In the genomic region with DNA sequence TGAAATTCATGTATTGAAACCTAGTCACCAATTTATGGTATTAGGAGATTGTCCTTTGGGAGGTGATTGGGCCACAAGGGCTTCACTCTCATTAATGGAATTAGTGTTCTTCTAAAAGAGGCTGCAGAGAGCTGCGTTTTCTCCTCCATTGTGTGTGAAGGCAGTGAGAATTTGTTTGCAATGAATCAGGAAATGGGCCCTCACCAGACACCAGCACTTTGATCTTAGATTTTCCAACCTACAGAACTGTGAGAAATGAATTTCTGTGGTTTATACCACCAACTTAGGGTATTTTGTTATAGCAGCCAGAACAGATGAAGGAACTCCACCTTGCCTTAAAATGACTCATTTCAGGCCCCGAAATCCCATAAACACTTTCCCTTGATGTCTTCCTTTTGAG, we compare ENCODE assay signal across 18 cellular contexts.
A peak's percentile ranks its signal among the peaks of the same experiment; 100 is the strongest.
DNase-seq lines count a peak whose midpoint lies in the region; ATAC-seq, FAIRE-seq and TF ChIP-seq lines count a peak whose summit lies in the region.
"Had no signal": no experiment of that assay in that cellular context is flagged by ENCODE, and none has a peak within 500 bp of the region (broad histone marks: within the 10 kb centered on the region; RNA-seq: fewer than 3 reads in every experiment).

No MANE protein-coding gene starts in this region.

- peak; percentile 31 for ATAC-seq in stimulated activated naive CD8-positive, alpha-beta T cell treated with anti-CD3 and anti-CD28 coated beads, Interleukin-15, amount 100 ng/mL, for 72 hours
- ATAC-seq in stimulated activated naive CD8-positive, alpha-beta T cell treated with anti-CD3 and anti-CD28 coated beads, Interleukin-15, Interleukin-2, amounts not matched to agents 100 U/mL and 50 U/mL, for 24 hours, result no peak
- peak; percentile 78 for ATAC-seq in HG02852 (IDR thresholded peaks at IDR 0.05; ENCODE audit: unreplicated experiment)
- ATAC-seq: HCT116 had no signal

- H3K27ac Mint-ChIP-seq in stimulated activated naive CD8-positive, alpha-beta T cell treated with anti-CD3 and anti-CD28 coated beads, Interleukin-15, amount 100 ng/mL, for 72 hours, result no peak overlapping the region
- H3K27ac Mint-ChIP-seq: B cell; CD4-positive, alpha-beta memory T cell had no signal

- FAIRE-seq in D721Med (lab: Jason Lieb, UNC), result no peak
- FAIRE-seq: GM18507, H54 had no signal

- H3K4me3 Mint-ChIP-seq in stimulated activated naive CD8-positive, alpha-beta T cell treated with anti-CD3 and anti-CD28 coated beads, Interleukin-15, amount 100 ng/mL, for 72 hours, result no peak overlapping the region
- H3K4me3 Mint-ChIP-seq: B cell; CD4-positive, alpha-beta memory T cell had no signal

- no peaks in the 10 kb centered on the region for H3K27me3 Mint-ChIP-seq in stimulated activated naive CD8-positive, alpha-beta T cell treated with anti-CD3 and anti-CD28 coated beads, Interleukin-15, amount 100 ng/mL, for 72 hours
- H3K27me3 Mint-ChIP-seq: B cell; CD4-positive, alpha-beta memory T cell had no signal

- H3K9me3 Mint-ChIP-seq in stimulated activated naive CD8-positive, alpha-beta T cell treated with anti-CD3 and anti-CD28 coated beads, Interleukin-15, amount 100 ng/mL, for 72 hours, result peaks cover 0 to 31% of the 10 kb centered on the region in 2 donors

- DNase-seq in stimulated activated naive CD8-positive, alpha-beta T cell treated with anti-CD3 and anti-CD28 coated beads, Interleukin-15, amount 100 ng/mL, for 72 hours, result no peak
- DNase-seq in stimulated activated naive CD8-positive, alpha-beta T cell treated with anti-CD3 and anti-CD28 coated beads, Interleukin-15, Interleukin-2, amounts not matched to agents 100 U/mL and 50 U/mL, for 24 hours, result no peak
- DNase-seq in HT1080 (ENCODE audit: low read depth) (peak; percentile 8), 8988T (no peak), D721Med (ENCODE audit: insufficient read length, low spot score) (no peak)
- no peak for DNase-seq in activated naive CD4-positive, alpha-beta T cell treated with anti-CD3 and anti-CD28 coated beads, Interleukin-2, amount 50 U/mL, for 16 hours
- DNase-seq: ACHN; CD4-positive, alpha-beta memory T cell; DMS153; DMS79 treated with DMSO at 0.1 percent for 48 hours; GF-D8; Kasumi-1; KBM-7 had no signal

- no peak for TF ChIP-seq CTCF in D721Med (IDR thresholded peaks at IDR 0.05; ENCODE audit: insufficient read depth, missing control alignments)

- H3K4me1 Mint-ChIP-seq in stimulated activated naive CD8-positive, alpha-beta T cell treated with anti-CD3 and anti-CD28 coated beads, Interleukin-15, amount 100 ng/mL, for 72 hours, result no peaks in the 10 kb centered on the region
- H3K4me1 Mint-ChIP-seq: B cell; CD4-positive, alpha-beta memory T cell had no signal
